Comparison of ENCODE assay signal across 11 cellular contexts in the genomic region with DNA sequence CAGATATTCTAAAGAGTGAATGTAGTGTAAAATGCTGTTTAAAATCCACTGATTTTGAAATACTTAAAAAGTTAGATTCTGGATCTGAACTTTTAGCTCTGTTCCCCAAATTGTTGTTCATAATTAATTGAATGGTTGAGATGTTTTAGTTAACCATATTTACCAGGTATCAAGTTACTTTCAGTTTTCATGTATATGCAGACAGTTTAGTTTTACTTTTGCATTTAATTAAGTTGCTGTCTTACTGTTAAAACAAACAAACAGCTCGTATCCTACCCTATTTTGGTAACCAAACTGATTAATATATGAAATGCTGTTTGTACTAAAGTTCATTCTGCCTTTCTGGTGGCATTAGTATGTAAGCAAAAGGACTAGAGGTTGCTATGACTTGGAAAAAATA. TPM values are rescaled to one million over a fixed set of nuclear protein-coding genes. Genes with fewer than 3 reads are reported as not detected.
DNase-seq lines count a peak whose midpoint lies in the region; ATAC-seq and FAIRE-seq lines count a peak whose summit lies in the region.
"Had no signal": no experiment of that assay in that cellular context is flagged by ENCODE, and none has a peak within 500 bp of the region (broad histone marks: within the 10 kb centered on the region; RNA-seq: fewer than 3 reads in every experiment).

No MANE protein-coding gene starts in this region.

- WGBS in small intestine, 3 donors, result 9 to 19% (median 11%) methylated on average over 1 of the region's 1 CpG

- CTCF ChIA-PET in activated CD8-positive, alpha-beta T cell treated with anti-CD3 and anti-CD28 coated beads, Interleukin-2, amount 10 ng/mL, durations not matched to agents 7 days and 5 days (lab: Charles Lee), result interaction anchor here (0.8 to 2.1 kb wide), 6 partner anchors 10 to 27 kb away, joined by 3 to 16 read pairs (median 5); no protein-coding TSS in a partner anchor

- intact Hi-C loops in left colon (cut with DNase I, micrococcal nuclease), result no loop called here

- peak; percentile 62 for FAIRE-seq in small intestine (lab: Jason Lieb, UNC)

- ATAC-seq in HG03064 (IDR thresholded peaks at IDR 0.05; ENCODE audit: low read depth, unreplicated experiment) (peak; percentile 55), left colon (no peak)
- ATAC-seq in activated CD8-positive, alpha-beta T cell treated with anti-CD3 and anti-CD28 coated beads, Interleukin-2, amount 10 ng/mL, durations not matched to agents 7 days and 5 days, result peak; percentile 49

- H3K4me1 Mint-ChIP-seq in activated T-cell treated with anti-CD3 and anti-CD28 coated beads, Interleukin-2, amount 50 U/mL, for 24 hours (ENCODE audit: low read depth), result peaks cover 57% of the 10 kb centered on the region
- peaks cover 41% of the 10 kb centered on the region for H3K4me1 Mint-ChIP-seq in activated CD8-positive, alpha-beta T cell treated with anti-CD3 and anti-CD28 coated beads, Interleukin-2, amount 10 ng/mL, durations not matched to agents 7 days and 5 days (ENCODE audit: low read depth)

- no peaks in the 10 kb centered on the region for H3K27me3 Mint-ChIP-seq in activated T-cell treated with anti-CD3 and anti-CD28 coated beads, Interleukin-2, amount 50 U/mL, for 24 hours
- no peaks in the 10 kb centered on the region for H3K27me3 Mint-ChIP-seq in activated CD8-positive, alpha-beta T cell treated with anti-CD3 and anti-CD28 coated beads, Interleukin-2, amount 10 ng/mL, durations not matched to agents 7 days and 5 days (ENCODE audit: low read depth)

- no peaks in the 10 kb centered on the region for H3K4me1 ChIP-seq in small intestine (ENCODE audit: control insufficient read depth in 2 of 2, insufficient read depth in 1 of 2, low read depth in 1 of 2, low read length in 1 of 2)

- no peaks in the 10 kb centered on the region for H3K9me3 ChIP-seq in small intestine (ENCODE audit: control insufficient read depth, low read depth)

- H3K9me3 Mint-ChIP-seq in activated T-cell treated with anti-CD3 and anti-CD28 coated beads, Interleukin-2, amount 50 U/mL, for 24 hours, result no peaks in the 10 kb centered on the region
- no peaks in the 10 kb centered on the region for H3K9me3 Mint-ChIP-seq in activated CD8-positive, alpha-beta T cell treated with anti-CD3 and anti-CD28 coated beads, Interleukin-2, amount 10 ng/mL, durations not matched to agents 7 days and 5 days (ENCODE audit: insufficient read depth)
- H3K9me3 Mint-ChIP-seq: activated naive CD4-positive, alpha-beta T cell treated with anti-CD3 and anti-CD28 coated beads, Interleukin-2, amount 50 U/mL, for 72 hours had no signal

- no peaks in the 10 kb centered on the region for H3K27me3 ChIP-seq in small intestine (ENCODE audit: control insufficient read depth in 2 of 2, insufficient read depth in 2 of 2, low read length in 2 of 2)

- no peak overlapping the region for H3K27ac ChIP-seq in small intestine (ENCODE audit: low read depth in 1 of 2, low read length in 1 of 2)

- no peak for DNase-seq in activated T-cell treated with anti-CD3 and anti-CD28 coated beads, Interleukin-2, amount 50 U/mL, for 24 hours
- DNase-seq in activated T-cell treated with anti-CD3 and anti-CD28 coated beads, Interleukin-2, amount 50 U/mL, for 48 hours, result no peak
- DNase-seq in activated CD8-positive, alpha-beta T cell treated with anti-CD3 and anti-CD28 coated beads, Interleukin-2, amount 10 ng/mL, durations not matched to agents 7 days and 5 days, result no peak
- DNase-seq in small intestine, result no peak
- DNase-seq in Kasumi-1 (lab: John Stamatoyannopoulos, UW), result no peak
- DNase-seq in GDM1 (lab: John Stamatoyannopoulos, UW), result no peak
- DNase-seq in left colon, result no peak
- DNase-seq: effector CD8-positive, alpha-beta T cell had no signal

- peak overlapping the region; percentile 82 for H3K27ac Mint-ChIP-seq in activated T-cell treated with anti-CD3 and anti-CD28 coated beads, Interleukin-2, amount 50 U/mL, for 24 hours
- H3K27ac Mint-ChIP-seq in activated CD8-positive, alpha-beta T cell treated with anti-CD3 and anti-CD28 coated beads, Interleukin-2, amount 10 ng/mL, durations not matched to agents 7 days and 5 days, result peak overlapping the region; percentile 28

- peaks cover 62% of the 10 kb centered on the region for H3K36me3 Mint-ChIP-seq in activated T-cell treated with anti-CD3 and anti-CD28 coated beads, Interleukin-2, amount 50 U/mL, for 24 hours (ENCODE audit: low read depth)
- H3K36me3 Mint-ChIP-seq in activated CD8-positive, alpha-beta T cell treated with anti-CD3 and anti-CD28 coated beads, Interleukin-2, amount 10 ng/mL, durations not matched to agents 7 days and 5 days (ENCODE audit: low read depth), result peaks cover 25% of the 10 kb centered on the region

- peak overlapping the region; percentile 8 for H3K4me3 Mint-ChIP-seq in activated T-cell treated with anti-CD3 and anti-CD28 coated beads, Interleukin-2, amount 50 U/mL, for 24 hours
- peak overlapping the region; percentile 11 for H3K4me3 Mint-ChIP-seq in activated CD8-positive, alpha-beta T cell treated with anti-CD3 and anti-CD28 coated beads, Interleukin-2, amount 10 ng/mL, durations not matched to agents 7 days and 5 days

- no peak overlapping the region for H3K4me3 ChIP-seq in small intestine (ENCODE audit: low read depth in 1 of 2, low read length in 2 of 2)

- POLR2A ChIA-PET in activated CD8-positive, alpha-beta T cell treated with anti-CD3 and anti-CD28 coated beads, Interleukin-2, amount 10 ng/mL, durations not matched to agents 7 days and 5 days (lab: Charles Lee), result interaction anchor here (3.2 kb wide), 1 partner anchor 16 kb away, joined by 10 read pairs; no protein-coding TSS in a partner anchor

- H3K36me3 ChIP-seq in small intestine (ENCODE audit: control insufficient read depth in 2 of 2, insufficient read depth in 2 of 2, low read length in 2 of 2), result peaks cover 0 to 3% of the 10 kb centered on the region in 2 donors

RNA-seq across cellular contexts. Expression of a gene that starts 39.3 kb away (rescaled TPM):
- not detected for total RNA-seq in activated CD8-positive, alpha-beta T cell treated with anti-CD3 and anti-CD28 coated beads, Interleukin-2, amount 10 ng/mL, durations not matched to agents 7 days and 5 days
- polyA plus RNA-seq in small intestine, result not detected
- not detected for total RNA-seq in left colon
- total RNA-seq: activated naive CD4-positive, alpha-beta T cell treated with anti-CD3 and anti-CD28 coated beads, Interleukin-2, amount 50 U/mL, for 72 hours had no signal
- polyA plus RNA-seq: AG04450 had no signal
